In genomic region chr14:36204674-36205073, GRCh38 we compare ENCODE assay signal across 39 cellular contexts. TPM values are rescaled to one million over a fixed set of nuclear protein-coding genes. Genes with fewer than 3 reads are reported as not detected.
"Had no signal": no experiment of that assay in that cellular context is flagged by ENCODE, and none has a peak within 500 bp of the region (broad histone marks: within the 10 kb centered on the region; RNA-seq: fewer than 3 reads in every experiment).

No MANE protein-coding gene starts in this region.

- ATAC-seq: heart right ventricle; left cardiac atrium; left lung; mucosa of descending colon; natural killer cell treated with Interleukin-12 subunit alpha and Interleukin-12 subunit beta and Interleukin-15 and Interleukin-18, amount 100 ng/mL, for 72 hours; pancreas; sciatic nerve; stimulated activated effector memory CD8-positive, alpha-beta T cell treated with anti-CD3 and anti-CD28 coated beads, Interleukin-12 subunit alpha, Interleukin-12 subunit beta, amount 100 ng/mL, for 72 hours had no signal

- FAIRE-seq: endometrium, islet of Langerhans, pancreas had no signal

- H3K9me3 Mint-ChIP-seq: stimulated activated effector memory CD8-positive, alpha-beta T cell treated with anti-CD3 and anti-CD28 coated beads, Interleukin-12 subunit alpha, Interleukin-12 subunit beta, amount 100 ng/mL, for 72 hours had no signal

- H3K9me3 ChIP-seq: left lung, mucosa of descending colon, neutrophil, pancreas, thyroid gland, vagina had no signal

- H3K27ac Mint-ChIP-seq: mesothelial cell of epicardium; naive B cell; natural killer cell treated with Interleukin-12 subunit alpha and Interleukin-12 subunit beta and Interleukin-15 and Interleukin-18, amount 100 ng/mL, for 72 hours; stimulated activated effector memory CD8-positive, alpha-beta T cell treated with anti-CD3 and anti-CD28 coated beads, Interleukin-12 subunit alpha, Interleukin-12 subunit beta, amount 100 ng/mL, for 72 hours had no signal

- H3K36me3 ChIP-seq: esophagus squamous epithelium, heart right ventricle, left lung, neutrophil, pancreas, stomach, thyroid gland, vagina had no signal

- H3K4me1 ChIP-seq: esophagus squamous epithelium, heart right ventricle, left lung, pancreas, vagina had no signal

- H3K27ac ChIP-seq: esophagus squamous epithelium, heart right ventricle, left lung, neutrophil, pancreas, stomach, thyroid gland, vagina had no signal

- H3K36me3 Mint-ChIP-seq: mesothelial cell of epicardium; naive B cell; natural killer cell treated with Interleukin-12 subunit alpha and Interleukin-12 subunit beta and Interleukin-15 and Interleukin-18, amount 100 ng/mL, for 72 hours; stimulated activated effector memory CD8-positive, alpha-beta T cell treated with anti-CD3 and anti-CD28 coated beads, Interleukin-12 subunit alpha, Interleukin-12 subunit beta, amount 100 ng/mL, for 72 hours had no signal

- DNase-seq: dermis blood vessel endothelial cell; effector memory CD4-positive, alpha-beta T cell; erythroblast; esophagus squamous epithelium; foreskin melanocyte; glutamatergic neuron; heart right ventricle; hippocampal formation; left cardiac atrium; left lung; mesenchymal stem cell; mucosa of descending colon; naive B cell; pancreas; stimulated activated CD4-positive, alpha-beta T cell treated with anti-CD3 and anti-CD28 coated beads, Interleukin-12 subunit alpha, Interleukin-12 subunit beta, amount 100 ng/mL, for 4 hours; stimulated activated CD4-positive, alpha-beta T cell treated with anti-CD3 and anti-CD28 coated beads, Interleukin-1b, Interleukin-23, amount 100 ng/mL, for 48 hours; stimulated activated CD4-positive, alpha-beta T cell treated with anti-CD3 and anti-CD28 coated beads, Interleukin-4, amount 100 ng/mL, for 1 hour; stimulated activated naive CD4-positive, alpha-beta T cell treated with Interleukin-2 at 50 U/mL for 16 hours; stomach; thyroid gland; trophoblast cell had no signal

- H3K4me3 Mint-ChIP-seq: mesothelial cell of epicardium; naive B cell; natural killer cell treated with Interleukin-12 subunit alpha and Interleukin-12 subunit beta and Interleukin-15 and Interleukin-18, amount 100 ng/mL, for 72 hours; neural crest cell; stimulated activated effector memory CD8-positive, alpha-beta T cell treated with anti-CD3 and anti-CD28 coated beads, Interleukin-12 subunit alpha, Interleukin-12 subunit beta, amount 100 ng/mL, for 72 hours had no signal

- H3K4me2 ChIP-seq: smooth muscle cell had no signal

- H3K27me3 Mint-ChIP-seq: naive B cell had no signal

- H3K4me1 Mint-ChIP-seq: mesothelial cell of epicardium; naive B cell; stimulated activated effector memory CD8-positive, alpha-beta T cell treated with anti-CD3 and anti-CD28 coated beads, Interleukin-12 subunit alpha, Interleukin-12 subunit beta, amount 100 ng/mL, for 72 hours had no signal

- H3K4me3 ChIP-seq: esophagus squamous epithelium, heart right ventricle, left lung, mucosa of descending colon, pancreas, smooth muscle cell, stomach, thyroid gland, vagina had no signal

- H3K27me3 ChIP-seq: esophagus squamous epithelium, left lung, neutrophil, pancreas, stomach, thyroid gland, vagina had no signal

RNA-seq across cellular contexts. Expression of gene PTCSC3, which starts 28.2 kb away (rescaled TPM):
- total RNA-seq: dermis blood vessel endothelial cell; esophagus squamous epithelium; heart right ventricle; kidney epithelial cell; left cardiac atrium; lower leg skin; lung microvascular endothelial cell; mesothelial cell of epicardium; mucosa of descending colon; natural killer cell treated with Interleukin-12 subunit alpha and Interleukin-12 subunit beta and Interleukin-15 and Interleukin-18, amount 100 ng/mL, for 72 hours; neural crest cell; omental fat pad; pancreas; posterior vena cava; sciatic nerve; smooth muscle cell; stomach; subcutaneous adipose tissue; temporal lobe; ureter; vagina had no signal
- polyA plus RNA-seq: heart right ventricle, pancreas, smooth muscle cell had no signal
